ENCODE assay signal across 8 cellular contexts in the genomic region with DNA sequence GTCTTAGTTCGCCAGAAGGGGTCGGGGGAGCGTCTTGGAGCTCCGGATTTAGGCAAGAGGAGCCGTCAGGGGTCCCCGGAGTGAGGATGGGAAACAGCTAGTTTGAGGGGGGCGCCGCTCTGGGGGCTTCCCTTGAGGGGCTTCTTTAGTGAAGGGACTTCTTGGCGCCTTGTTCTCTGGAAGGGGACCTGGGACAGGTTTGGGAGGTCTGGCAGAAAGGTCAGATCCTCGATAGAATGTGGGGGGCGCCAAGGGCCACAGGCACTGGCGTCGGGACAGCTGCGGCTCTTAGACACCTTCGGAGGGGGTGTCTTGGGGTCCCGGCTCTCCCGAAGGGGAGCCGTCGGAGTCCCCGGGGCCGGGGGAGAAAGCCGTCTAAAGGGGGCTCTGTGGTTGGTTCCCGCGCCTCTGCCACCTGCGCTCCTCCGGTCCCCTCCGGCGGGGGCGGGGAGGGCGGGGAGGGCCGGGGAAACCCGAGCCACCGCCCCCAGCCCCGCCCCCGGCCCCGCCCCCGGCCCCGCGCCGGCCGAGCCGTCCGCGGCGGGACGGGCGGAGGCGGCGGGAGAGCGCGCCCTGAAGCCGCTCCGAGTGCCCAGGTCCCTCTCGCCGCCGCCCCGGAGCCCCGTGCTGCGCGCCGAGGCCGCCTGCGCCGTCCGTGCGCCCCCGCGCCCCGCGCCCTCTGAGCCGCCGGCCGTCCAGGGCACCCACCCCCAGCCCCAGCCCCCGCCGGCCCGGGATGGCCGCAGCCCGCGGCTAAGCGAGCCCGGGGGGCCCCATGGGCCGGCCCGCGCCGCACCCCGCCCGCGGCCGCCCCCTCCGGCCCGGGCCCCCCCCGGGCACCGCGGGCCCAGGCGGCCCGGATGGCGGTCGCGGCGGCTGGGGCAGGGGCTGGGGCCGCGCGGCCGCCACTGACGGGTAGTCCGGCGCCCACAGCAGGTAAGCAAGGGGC. TPM values are rescaled to one million over a fixed set of nuclear protein-coding genes. Genes with fewer than 3 reads are reported as not detected.
DNase-seq lines count a peak whose midpoint lies in the region; ATAC-seq, FAIRE-seq and TF ChIP-seq lines count a peak whose summit lies in the region.

A gene with protein sequence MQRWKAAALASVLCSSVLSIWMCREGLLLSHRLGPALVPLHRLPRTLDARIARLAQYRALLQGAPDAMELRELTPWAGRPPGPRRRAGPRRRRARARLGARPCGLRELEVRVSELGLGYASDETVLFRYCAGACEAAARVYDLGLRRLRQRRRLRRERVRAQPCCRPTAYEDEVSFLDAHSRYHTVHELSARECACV (plus strand): TSS at position 552 of the 949 bp plus-strand sequence. CDS start 19,099 bp downstream, outside the sequence.

- H3K4me2 ChIP-seq in SK-N-SH (peak within 1 kb of the TSS; percentile 83), HepG2 (ENCODE audit: low read depth, low read length) (peak within 1 kb of the TSS; percentile 83)

- H3F3A ChIP-seq in SK-N-SH (replicated peaks; ENCODE audit: insufficient read depth) = no peaks in the 10 kb centered on the region

- 11% methylated on average over 26 of the region's 107 CpGs for WGBS in SK-N-SH (ENCODE audit: low lambda C conversion rate)
- WGBS in body of pancreas, 2 donors = 2 to 5% methylated on average over 9 to 60 of the region's 107 CpGs
- 6% methylated on average over 14 of the region's 107 CpGs for WGBS in HepG2 (ENCODE audit: low lambda C conversion rate)

- H3K27me3 ChIP-seq in SK-N-SH (ENCODE audit: insufficient read depth) = peaks cover 6% of the 10 kb centered on the region; the same call in 1 of the 2 replicates
- H3K27me3 ChIP-seq in body of pancreas = no peaks in the 10 kb centered on the region
- no peaks in the 10 kb centered on the region for H3K27me3 ChIP-seq in HepG2 (ENCODE audit: control insufficient read depth in 1 of 2, insufficient read depth in 2 of 2, low read length in 2 of 2)
- H3K27me3 ChIP-seq in thoracic aorta (replicated peaks; ENCODE audit: insufficient read depth) = peaks cover 16% of the 10 kb centered on the region

- peak; percentile 72 for DNase-seq in DMS53 (lab: John Stamatoyannopoulos, UW)
- no peak for DNase-seq in DMS53 treated with DMSO at 0.1 percent for 48 hours (lab: John Stamatoyannopoulos, UW; ENCODE audit: unreplicated experiment)
- DNase-seq in SK-N-SH = peak; percentile 82
- peak; percentile 60 to 74 (median 71) for DNase-seq in body of pancreas
- DNase-seq in HepG2 (ENCODE audit: low spot score) = no peak
- no peak for DNase-seq in thoracic aorta (ENCODE audit: low spot score)
- DNase-seq in foreskin melanocyte = no peak

- H3K79me2 ChIP-seq in SK-N-SH (ENCODE audit: insufficient read depth) = no peaks in the 10 kb centered on the region
- no peaks in the 10 kb centered on the region for H3K79me2 ChIP-seq in HepG2 (ENCODE audit: insufficient read depth, low read length)

- TF ChIP-seq RAD21 in SK-N-SH (IDR thresholded peaks at IDR 0.05; ENCODE audit: low read length) = no peak
- TF ChIP-seq RAD21 in HepG2 (CRISPR knock-in tag; IDR thresholded peaks at IDR 0.05) = no peak

- H3K9me3 ChIP-seq in SK-N-SH = no peaks in the 10 kb centered on the region
- H3K9me3 ChIP-seq in body of pancreas = no peaks in the 10 kb centered on the region
- no peaks in the 10 kb centered on the region for H3K9me3 ChIP-seq in HepG2 (ENCODE audit: low read length)
- H3K9me3 ChIP-seq in thoracic aorta = no peaks in the 10 kb centered on the region

- no peaks in the 10 kb centered on the region for H3K9me2 ChIP-seq in SK-N-SH

- no peak for TF ChIP-seq POLR2A in body of pancreas (IDR thresholded peaks at IDR 0.05)
- TF ChIP-seq POLR2A in HepG2 (IDR thresholded peaks at IDR 0.05; ENCODE audit: insufficient read depth in 1 of 2, low read depth in 2 of 2, low read length in 2 of 2) = 0 out of 4 replicates have a peak, but pooled peaks of 1 of the 2 experiments have one; percentile 43

- CTCF ChIA-PET in SK-N-SH (lab: Yijun Ruan, JAX) = interaction anchor here (0.6 to 3.9 kb wide), 82 partner anchors 9 to 343 kb away, joined by 3 to 73 read pairs (median 5); a partner anchor contains a TSS
- CTCF ChIA-PET in HepG2 (lab: Yijun Ruan, JAX; ENCODE audit: low intra/inter-chr PET ratio, low total read pairs) = interaction anchor here (1.2 to 4.6 kb wide), 6 partner anchors 10 to 243 kb away, joined by 3 to 71 read pairs (median 13); no protein-coding TSS in a partner anchor

- no peak for FAIRE-seq in HepG2 (lab: Jason Lieb, UNC)

- H3K4me1 ChIP-seq in SK-N-SH (ENCODE audit: control insufficient read depth in 1 of 2, insufficient read depth in 2 of 2, low read depth in 1 of 2, low read length in 1 of 2) = peaks cover 3 to 25% of the 10 kb centered on the region in 2 experiments; a peak in 1 of 4 replicates
- peaks cover 50% of the 10 kb centered on the region for H3K4me1 ChIP-seq in body of pancreas
- H3K4me1 ChIP-seq in HepG2 (ENCODE audit: insufficient read depth, low read length) = peaks cover 63% of the 10 kb centered on the region
- H3K4me1 ChIP-seq in thoracic aorta (ENCODE audit: control insufficient read depth in 1 of 2, low read depth in 2 of 2) = peaks cover 4 to 7% of the 10 kb centered on the region in 2 donors

- POLR2A ChIA-PET in SK-N-SH (lab: Yijun Ruan, JAX) (interaction anchor here (1.1 to 1.5 kb wide), 3 partner anchors 23 to 91 kb away, joined by 3 to 15 read pairs (median 5); no protein-coding TSS in a partner anchor), HepG2 (lab: Yijun Ruan, JAX) (interaction anchor here (0.6 to 2.3 kb wide), 12 partner anchors 18 to 218 kb away, joined by 3 to 46 read pairs (median 5); a partner anchor contains a TSS)

- in situ Hi-C loops in HepG2 (cut with HindIII; ENCODE audit: extremely low pct_ligation_motif_present, low pct_unique_long_range_greater_than_20kb) = loop anchor here (5.0 kb wide), 3 partner anchors 88 to 218 kb away; a partner anchor contains a TSS

- TF ChIP-seq CTCF in SK-N-SH (IDR thresholded peaks at IDR 0.05) (no peak), body of pancreas (IDR thresholded peaks at IDR 0.05) (no peak), HepG2 (CRISPR knock-in tag; IDR thresholded peaks at IDR 0.05) (no peak), thoracic aorta (IDR thresholded peaks at IDR 0.05) (no peak)

- peak within 1 kb of the TSS; percentile 34 to 56; a peak in 3 of 4 replicates for H3K4me3 ChIP-seq in SK-N-SH (ENCODE audit: low read depth in 2 of 2, low read length in 1 of 2)
- H3K4me3 ChIP-seq in body of pancreas = peak within 1 kb of the TSS; percentile 29 to 64
- peak within 1 kb of the TSS; percentile 56 to 75 (median 63) for H3K4me3 ChIP-seq in HepG2 (replicated peaks in 1 of 3; ENCODE audit: insufficient read depth in 1 of 3, low read depth in 2 of 3, low read length in 3 of 3)
- peak within 1 kb of the TSS; percentile 61 for H3K4me3 ChIP-seq in thoracic aorta

- H4K20me1 ChIP-seq in SK-N-SH (ENCODE audit: insufficient read depth) (no peaks in the 10 kb centered on the region), HepG2 (ENCODE audit: insufficient read depth, low read length) (no peaks in the 10 kb centered on the region)

- no peak for TF ChIP-seq EP300 in SK-N-SH (IDR thresholded peaks at IDR 0.05; ENCODE audit: borderline replicate concordance in 1 of 2, low read depth in 1 of 2, low read length in 1 of 2)
- no peak for TF ChIP-seq EP300 in HepG2 (IDR thresholded peaks at IDR 0.05; ENCODE audit: low read depth in 2 of 2, low read length in 2 of 2)
- no peak for TF ChIP-seq EP300 in HepG2 (CRISPR knock-in tag; IDR thresholded peaks at IDR 0.05; ENCODE audit: borderline replicate concordance)

- H3K9ac ChIP-seq in SK-N-SH (no peak within 1 kb of the TSS), HepG2 (ENCODE audit: insufficient read depth, low read depth, low read length) (peak within 1 kb of the TSS; percentile 47)

- H3K36me3 ChIP-seq in SK-N-SH (replicated peaks in 1 of 2; ENCODE audit: control insufficient read depth in 1 of 2, insufficient read depth in 2 of 2, low read length in 1 of 2) = no peaks in the 10 kb centered on the region
- no peaks in the 10 kb centered on the region for H3K36me3 ChIP-seq in body of pancreas (replicated peaks in 1 of 2; ENCODE audit: insufficient read depth in 1 of 2, low read depth in 2 of 2)
- H3K36me3 ChIP-seq in HepG2 (replicated peaks in 1 of 2; ENCODE audit: control insufficient read depth in 1 of 2, insufficient read depth in 2 of 2, low read length in 2 of 2) = no peaks in the 10 kb centered on the region
- no peaks in the 10 kb centered on the region for H3K36me3 ChIP-seq in thoracic aorta

- intact Hi-C loops in body of pancreas (cut with DNase I) (loop anchor here (5.0 kb wide), 1 partner anchor 88 kb away; no protein-coding TSS in a partner anchor), HepG2 (cut with micrococcal nuclease; ENCODE audit: unreplicated experiment) (loop anchor here (1.0 to 10.0 kb wide), 3 partner anchors 22 to 220 kb away; no protein-coding TSS in a partner anchor)

- H3K27ac ChIP-seq in SK-N-SH (ENCODE audit: low read depth in 2 of 2, low read length in 1 of 2) (no peak within 1 kb of the TSS), body of pancreas (peak within 1 kb of the TSS; percentile 81 to 97 (median 84)), HepG2 (ENCODE audit: extremely low read length, insufficient read depth, low read length) (no peak within 1 kb of the TSS), thoracic aorta (peak within 1 kb of the TSS in 1 of 2 donors; percentile 34)

- no TSS peak for BruUV-seq in HepG2 (replicated peaks; lab: Mats Ljungman, UMichigan)

- H2AFZ ChIP-seq in SK-N-SH (ENCODE audit: low read depth) (peak within 1 kb of the TSS; percentile 99; the same call in 1 of the 2 replicates), HepG2 (ENCODE audit: low read length) (no peak within 1 kb of the TSS)

- ATAC-seq in body of pancreas = peak; percentile 72
- ATAC-seq in HepG2 = peak; percentile 19
- ATAC-seq in thoracic aorta (ENCODE audit: insufficient number of reproducible peaks, low FRiP score, low read depth) = no peak
- no peak for ATAC-seq in HG02938 (IDR thresholded peaks at IDR 0.05; ENCODE audit: unreplicated experiment)

RNA-seq across cellular contexts. Expression of the gene that starts here (rescaled TPM):
- polyA plus RNA-seq in SK-N-SH (2012; rRNA removed) = 0.54 and 0.99 TPM in 2 replicates
- 0.31 and 0.77 TPM in 2 replicates for polyA plus RNA-seq in SK-N-SH (2012; cell fraction: cytosol; rRNA removed)
- polyA plus RNA-seq in SK-N-SH (2012; cell fraction: nucleus; rRNA removed) = 0.73 and 0.92 TPM in 2 replicates
- 10 to 100 TPM; 24.1 to 70.9 TPM for total RNA-seq in body of pancreas
- total RNA-seq in HepG2 (2016; rRNA removed; fragmentation: Illumina TruSeq; extraction: Trizol) = 3.2 and 4.1 TPM in 2 replicates
- 6.3 and 6.9 TPM in 2 replicates for total RNA-seq in HepG2 (2016; cell fraction: cytosol; rRNA removed; fragmentation: Illumina TruSeq; extraction: Trizol; ENCODE audit: low read depth)
- total RNA-seq in HepG2 (2016; cell fraction: insoluble cytoplasmic fraction; rRNA removed; fragmentation: Illumina TruSeq; extraction: Trizol) = 3.3 and 3.6 TPM in 2 replicates
- 11.2 and 12.2 TPM in 2 replicates for total RNA-seq in HepG2 (2016; cell fraction: membrane; rRNA removed; fragmentation: Illumina TruSeq; extraction: Trizol)
- 1.9 TPM in 2 replicates for total RNA-seq in HepG2 (2016; cell fraction: nucleus; rRNA removed; fragmentation: Illumina TruSeq; extraction: Trizol)
- polyA plus RNA-seq in HepG2 (2011; rRNA removed) = 5.3 and 7.3 TPM in 2 replicates
- polyA plus RNA-seq in HepG2 (2011; cell fraction: cytosol; rRNA removed) = 3.3 and 7.0 TPM in 2 replicates
- polyA plus RNA-seq in HepG2 (2011; cell fraction: nucleus; rRNA removed) = 5.3 and 5.4 TPM in 2 replicates
- 3.3 and 6.4 TPM in 2 replicates for polyA plus RNA-seq in HepG2 (2012)
- polyA plus RNA-seq in HepG2 (2016; cell fraction: cytosol; fragmentation: Illumina TruSeq; extraction: Trizol; ENCODE audit: low read depth) = 9.7 and 9.9 TPM in 2 replicates
- polyA plus RNA-seq in HepG2 (2016; cell fraction: insoluble cytoplasmic fraction; fragmentation: Illumina TruSeq; extraction: Trizol; ENCODE audit: low read depth) = 4.5 and 4.6 TPM in 2 replicates
- polyA plus RNA-seq in HepG2 (2016; cell fraction: membrane; fragmentation: Illumina TruSeq; extraction: Trizol; ENCODE audit: low read depth) = 13.7 and 14.4 TPM in 2 replicates
- polyA plus RNA-seq in HepG2 (2016; cell fraction: nucleus; fragmentation: Illumina TruSeq; extraction: Trizol; ENCODE audit: insufficient read depth, low read depth) = 2.8 and 4.0 TPM in 2 replicates
- 0.14 and 10.3 TPM in 2 replicates for polyA minus RNA-seq in HepG2 (2011; rRNA and poly(A)+ RNA removed; ENCODE audit: low replicate concordance)
- polyA minus RNA-seq in HepG2 (2011; cell fraction: cytosol; rRNA and poly(A)+ RNA removed) = 5.2 and 5.8 TPM in 2 replicates
- 1.2 and 1.8 TPM in 2 replicates for polyA minus RNA-seq in HepG2 (2011; cell fraction: nucleus; rRNA and poly(A)+ RNA removed)
- not detected for total RNA-seq in thoracic aorta

Comparison
In these comparisons a context has a peak if more than half of its experiments do, and no peak if none do; other contexts are left out.
1. DNase-seq: peak in DMS53 (single experiment) and body of pancreas (4 of 4); none in DMS53 treated with DMSO at 0.1 percent for 48 hours (single experiment), HepG2 (single experiment), thoracic aorta (single experiment) and foreskin melanocyte (single experiment).
2. Peak in DNase-seq, H3K4me3 ChIP-seq and H3K4me2 ChIP-seq in SK-N-SH; RNA of the gene not detected or under 1 TPM.
3. H3K27ac ChIP-seq: peak in body of pancreas (4 of 4); none in SK-N-SH (0 of 2) and HepG2 (single experiment).
4. ATAC-seq: peak in body of pancreas (single experiment) and HepG2 (single experiment); none in thoracic aorta (single experiment) and HG02938 (single experiment).
5. Peak in every context shown above with its lines, with median percentiles within 50 percentile points of each other: H3K4me3 ChIP-seq.